Comparison of ENCODE assay signal across 20 cellular contexts in the genomic region with DNA sequence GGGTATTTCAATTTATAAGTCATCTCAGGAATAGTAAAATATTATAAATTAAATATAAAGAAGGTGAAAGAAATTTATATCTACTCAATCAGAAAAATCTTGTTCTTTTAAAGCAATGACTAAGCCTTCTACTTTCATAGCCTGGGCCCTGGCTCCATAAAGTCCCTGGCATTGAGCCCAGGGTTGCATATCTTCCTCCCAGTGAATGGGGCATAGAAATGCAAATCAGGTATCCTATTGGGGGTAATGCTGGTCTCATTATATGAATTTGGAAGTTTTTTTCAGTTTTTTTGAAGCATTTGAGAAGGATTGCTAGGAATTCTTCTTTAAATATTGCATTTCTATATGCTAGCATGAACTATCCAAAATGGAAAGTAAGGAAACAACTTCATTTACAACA.
"Had no signal": no experiment of that assay in that cellular context is flagged by ENCODE, and none has a peak within 500 bp of the region (broad histone marks: within the 10 kb centered on the region; RNA-seq: fewer than 3 reads in every experiment).

No MANE protein-coding gene starts in this region.

- H3K9me3 ChIP-seq: lower lobe of right lung, thoracic aorta, upper lobe of left lung had no signal

- H3K4me3 Mint-ChIP-seq: activated CD4-positive, alpha-beta T cell treated with anti-CD3 and anti-CD28 coated beads for 36 hours; activated naive CD8-positive, alpha-beta T cell treated with anti-CD3 and anti-CD28 coated beads for 36 hours; effector memory CD8-positive, alpha-beta T cell; nephron; stimulated activated memory B cell treated with anti-CD40 and anti-IgM and Interleukin-4, amounts not matched to agents 10 μg/mL and 1 μg/mL and 100 μg/mL, for 72 hours; T-helper 2 cell treated with Interferon-gamma antibody and Interleukin-4, amounts not matched to agents 5 μg/mL and 100 μg/mL, for 36 hours had no signal

- H3K4me3 ChIP-seq: cardiac muscle cell, hepatocyte, lower lobe of right lung, spleen, thoracic aorta, upper lobe of left lung had no signal

- H2AFZ ChIP-seq: hepatocyte had no signal

- H3K4me1 Mint-ChIP-seq: activated CD4-positive, alpha-beta T cell treated with anti-CD3 and anti-CD28 coated beads for 36 hours; activated naive CD8-positive, alpha-beta T cell treated with anti-CD3 and anti-CD28 coated beads for 36 hours; nephron; stimulated activated memory B cell treated with anti-CD40 and anti-IgM and Interleukin-4, amounts not matched to agents 10 μg/mL and 1 μg/mL and 100 μg/mL, for 72 hours had no signal

- H3K36me3 ChIP-seq: cardiac muscle cell, lower lobe of right lung, spleen, thoracic aorta, upper lobe of left lung had no signal

- H3K79me2 ChIP-seq: hepatocyte had no signal

- H3K9me3 Mint-ChIP-seq: activated naive CD8-positive, alpha-beta T cell treated with anti-CD3 and anti-CD28 coated beads for 36 hours; T-helper 2 cell treated with Interferon-gamma antibody and Interleukin-4, amounts not matched to agents 5 μg/mL and 100 μg/mL, for 36 hours had no signal

- FAIRE-seq: keratinocyte, TTC549 had no signal

- H3K27ac ChIP-seq: cardiac muscle cell, hepatocyte, lower lobe of right lung, spleen, thoracic aorta, upper lobe of left lung had no signal

- ATAC-seq: activated CD4-positive, alpha-beta T cell treated with anti-CD3 and anti-CD28 coated beads for 36 hours; effector memory CD8-positive, alpha-beta T cell; lower lobe of right lung; stimulated activated memory B cell treated with anti-CD40 and anti-IgM and Interleukin-4, amounts not matched to agents 10 μg/mL and 1 μg/mL and 100 μg/mL, for 72 hours had no signal

- H3K36me3 Mint-ChIP-seq: activated naive CD8-positive, alpha-beta T cell treated with anti-CD3 and anti-CD28 coated beads for 36 hours; stimulated activated memory B cell treated with anti-CD40 and anti-IgM and Interleukin-4, amounts not matched to agents 10 μg/mL and 1 μg/mL and 100 μg/mL, for 72 hours had no signal

- H3K4me2 ChIP-seq: hepatocyte had no signal

- DNase-seq: activated CD4-positive, alpha-beta T cell treated with anti-CD3 and anti-CD28 coated beads for 36 hours; activated CD4-positive, alpha-beta T cell treated with anti-CD3 and anti-CD28 coated beads, Interleukin-2, amount 50 U/mL, for 48 hours; activated gamma-delta T cell treated with Interleukin-2 at 50 U/mL for 16 hours; activated naive CD8-positive, alpha-beta T cell treated with anti-CD3 and anti-CD28 coated beads for 36 hours; amniotic stem cell; dermis blood vessel endothelial cell; effector memory CD8-positive, alpha-beta T cell; lower lobe of right lung; midbrain; spleen; stimulated activated CD4-positive, alpha-beta T cell treated with anti-CD3 and anti-CD28 coated beads, Interleukin-4, amount 100 ng/mL, for 4 hours; upper lobe of left lung had no signal

- H3K27me3 ChIP-seq: cardiac muscle cell, hepatocyte, upper lobe of left lung had no signal

- H3K4me1 ChIP-seq: lower lobe of right lung, spleen, upper lobe of left lung had no signal

- H3K27ac Mint-ChIP-seq: activated CD4-positive, alpha-beta T cell treated with anti-CD3 and anti-CD28 coated beads for 36 hours; activated naive CD8-positive, alpha-beta T cell treated with anti-CD3 and anti-CD28 coated beads for 36 hours; effector memory CD8-positive, alpha-beta T cell; nephron; stimulated activated memory B cell treated with anti-CD40 and anti-IgM and Interleukin-4, amounts not matched to agents 10 μg/mL and 1 μg/mL and 100 μg/mL, for 72 hours; T-helper 2 cell treated with Interferon-gamma antibody and Interleukin-4, amounts not matched to agents 5 μg/mL and 100 μg/mL, for 36 hours had no signal
